ENCODE assay signal across 3 cellular contexts in genomic region chr12:127728729-127729128, GRCh38.
"Had no signal": no experiment of that assay in that cellular context is flagged by ENCODE, and none has a peak within 500 bp of the region (broad histone marks: within the 10 kb centered on the region; RNA-seq: fewer than 3 reads in every experiment).

No MANE protein-coding gene starts in this region.

- H3K4me3 ChIP-seq: GM12878 had no signal

- DNase-seq: GDM1, GF-D8 had no signal

- ATAC-seq: GM12878 had no signal
